ENCODE assay signal across 25 cellular contexts in the genomic region with DNA sequence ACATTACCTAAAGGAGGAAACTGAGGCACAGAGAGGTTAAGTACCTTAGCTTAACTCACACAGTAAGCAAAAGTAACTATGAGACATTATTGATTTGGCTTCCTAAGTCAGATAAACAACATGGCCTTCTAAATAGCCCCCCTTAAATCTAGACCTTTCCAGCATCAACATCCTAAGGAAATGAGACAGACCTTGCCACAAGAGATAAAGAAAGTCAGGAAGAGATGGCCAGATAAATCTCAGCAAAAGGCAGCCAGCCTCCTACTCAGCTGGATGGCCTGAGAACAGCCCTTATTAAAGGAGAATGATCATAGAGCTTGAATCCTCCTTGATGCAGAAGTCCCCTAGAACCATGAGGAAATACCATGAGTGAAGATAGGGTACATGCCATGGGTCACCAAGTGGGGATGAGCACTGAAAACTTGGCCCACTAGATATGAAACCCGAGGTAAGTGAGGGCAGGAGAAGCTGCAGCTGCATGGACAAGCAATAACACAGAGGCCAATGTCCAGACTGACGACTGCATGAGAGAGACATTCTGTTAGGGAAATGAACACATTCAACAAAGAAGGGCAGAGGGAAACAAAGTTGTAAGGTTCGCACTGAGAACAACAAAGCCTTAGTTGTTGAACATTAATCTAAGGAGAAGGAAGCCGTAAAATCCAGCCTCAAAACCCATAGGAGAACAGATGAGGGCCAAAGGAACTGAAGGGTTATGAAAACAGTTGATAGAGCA.
"Had no signal": no experiment of that assay in that cellular context is flagged by ENCODE, and none has a peak within 500 bp of the region (broad histone marks: within the 10 kb centered on the region; RNA-seq: fewer than 3 reads in every experiment).

No MANE protein-coding gene starts in this region.

- H3K27ac ChIP-seq: Peyer's patch, SJSA1 had no signal

- H3K4me1 ChIP-seq: Peyer's patch, SJSA1 had no signal

- H3K27me3 Mint-ChIP-seq: activated B cell treated with CpG ODN at 0.5 μM for 24 hours; activated CD4-positive, alpha-beta T cell treated with anti-CD3 and anti-CD28 coated beads, Interleukin-2, amount 10 ng/mL, durations not matched to agents 24 days and 14 days; activated CD8-positive, alpha-beta memory T cell treated with anti-CD3 and anti-CD28 coated beads, Interleukin-2, amount 10 ng/mL, durations not matched to agents 7 days and 5 days; activated naive CD8-positive, alpha-beta T cell had no signal

- H3K27ac Mint-ChIP-seq: activated B cell treated with CpG ODN at 0.5 μM for 24 hours; activated CD4-positive, alpha-beta T cell treated with anti-CD3 and anti-CD28 coated beads, Interleukin-2, amount 10 ng/mL, durations not matched to agents 24 days and 14 days; activated CD8-positive, alpha-beta memory T cell treated with anti-CD3 and anti-CD28 coated beads, Interleukin-2, amount 10 ng/mL, durations not matched to agents 7 days and 5 days; activated naive CD4-positive, alpha-beta T cell treated with anti-CD3 and anti-CD28 coated beads for 36 hours; activated naive CD8-positive, alpha-beta T cell; brain; T-helper 1 cell treated with Interleukin-12 subunit alpha and Interleukin-12 subunit beta and Interleukin-4 antibody, amounts not matched to agents 30 μg/mL and 1 μg/mL, for 36 hours had no signal

- H3K36me3 Mint-ChIP-seq: activated CD8-positive, alpha-beta memory T cell treated with anti-CD3 and anti-CD28 coated beads, Interleukin-2, amount 10 ng/mL, durations not matched to agents 7 days and 5 days; activated naive CD8-positive, alpha-beta T cell; brain had no signal

- H3K4me3 Mint-ChIP-seq: activated B cell treated with CpG ODN at 0.5 μM for 24 hours; activated CD4-positive, alpha-beta T cell treated with anti-CD3 and anti-CD28 coated beads, Interleukin-2, amount 10 ng/mL, durations not matched to agents 24 days and 14 days; activated CD8-positive, alpha-beta memory T cell treated with anti-CD3 and anti-CD28 coated beads, Interleukin-2, amount 10 ng/mL, durations not matched to agents 7 days and 5 days; activated naive CD4-positive, alpha-beta T cell treated with anti-CD3 and anti-CD28 coated beads for 36 hours; activated naive CD8-positive, alpha-beta T cell; activated T-cell treated with anti-CD3 and anti-CD28 coated beads, Interleukin-2, amount 50 U/mL, for 4 hours; brain; T-helper 1 cell treated with Interleukin-12 subunit alpha and Interleukin-12 subunit beta and Interleukin-4 antibody, amounts not matched to agents 30 μg/mL and 1 μg/mL, for 36 hours had no signal

- H3K4me1 Mint-ChIP-seq: activated B cell treated with CpG ODN at 0.5 μM for 24 hours; activated CD4-positive, alpha-beta T cell treated with anti-CD3 and anti-CD28 coated beads, Interleukin-2, amount 10 ng/mL, durations not matched to agents 24 days and 14 days; activated CD8-positive, alpha-beta memory T cell treated with anti-CD3 and anti-CD28 coated beads, Interleukin-2, amount 10 ng/mL, durations not matched to agents 7 days and 5 days; brain had no signal

- DNase-seq: activated B cell treated with CpG ODN at 0.5 μM for 24 hours; activated CD4-positive, alpha-beta T cell treated with anti-CD3 and anti-CD28 coated beads for 1 hour; activated CD4-positive, alpha-beta T cell treated with anti-CD3 and anti-CD28 coated beads, Interleukin-2, amount 10 ng/mL, durations not matched to agents 24 days and 14 days; activated CD4-positive, alpha-beta T cell treated with anti-CD3 and anti-CD28 coated beads, Interleukin-2, amount 50 U/mL, for 48 hours; activated CD8-positive, alpha-beta memory T cell treated with anti-CD3 and anti-CD28 coated beads, Interleukin-2, amount 10 ng/mL, durations not matched to agents 7 days and 5 days; activated effector memory CD4-positive, alpha-beta T cell treated with anti-CD3 and anti-CD28 coated beads, Interleukin-2, amount 50 U/mL, for 16 hours; activated naive CD4-positive, alpha-beta T cell treated with anti-CD3 and anti-CD28 coated beads for 36 hours; activated T-cell treated with anti-CD3 and anti-CD28 coated beads, Interleukin-2, amount 50 U/mL, for 4 hours; amygdala; Karpas-422; MM.1S; NCI-H1105 treated with DMSO at 0.1 percent for 48 hours; NCI-H1436 treated with DMSO at 0.1 percent for 48 hours; NCI-H187; NCI-H2081; NCI-H510A treated with DMSO at 0.1 percent for 48 hours; NCI-H69; NK-92 treated with Interleukin-12 subunit alpha and Interleukin-12 subunit beta, amount 100 ng/mL, for 24 hours; OCI-M1; Peyer's patch had no signal

- ATAC-seq: activated CD8-positive, alpha-beta memory T cell treated with anti-CD3 and anti-CD28 coated beads, Interleukin-2, amount 10 ng/mL, durations not matched to agents 7 days and 5 days; activated T-cell treated with anti-CD3 and anti-CD28 coated beads, Interleukin-2, amount 50 U/mL, for 4 hours; K562 had no signal

- H3K4me3 ChIP-seq: K562, Peyer's patch, SJSA1 had no signal

- H3K36me3 ChIP-seq: Peyer's patch, SJSA1 had no signal

- H3K9me3 Mint-ChIP-seq: activated B cell treated with CpG ODN at 0.5 μM for 24 hours; activated CD4-positive, alpha-beta T cell treated with anti-CD3 and anti-CD28 coated beads, Interleukin-2, amount 10 ng/mL, durations not matched to agents 24 days and 14 days; activated T-cell treated with anti-CD3 and anti-CD28 coated beads, Interleukin-2, amount 50 U/mL, for 4 hours; brain; T-helper 1 cell treated with Interleukin-12 subunit alpha and Interleukin-12 subunit beta and Interleukin-4 antibody, amounts not matched to agents 30 μg/mL and 1 μg/mL, for 36 hours had no signal

- H3K27me3 ChIP-seq: Peyer's patch, SJSA1 had no signal

- H3K9me3 ChIP-seq: Peyer's patch, SJSA1 had no signal
